In genomic region chrX:134542485-134542884, GRCh38 we compare ENCODE assay signal across 9 cellular contexts.
DNase-seq lines count a peak whose midpoint lies in the region; ATAC-seq and TF ChIP-seq lines count a peak whose summit lies in the region.
"Had no signal": no experiment of that assay in that cellular context is flagged by ENCODE, and none has a peak within 500 bp of the region (broad histone marks: within the 10 kb centered on the region; RNA-seq: fewer than 3 reads in every experiment).

No MANE protein-coding gene starts in this region.

- H3K4me1 ChIP-seq in A673 (ENCODE audit: insufficient read depth, low read length, poor library complexity, severe bottlenecking), result peaks cover 26% of the 10 kb centered on the region

- H3K9me3 Mint-ChIP-seq in natural killer cell treated with Interleukin-12 subunit alpha and Interleukin-12 subunit beta and Interleukin-15 and Interleukin-18, amount 100 ng/mL, for 72 hours, result no peaks in the 10 kb centered on the region
- H3K9me3 Mint-ChIP-seq: IgD-negative memory B cell had no signal

- no TSS peak for BruUV-seq in A673 (replicated peaks; lab: Mats Ljungman, UMichigan)

- no peaks in the 10 kb centered on the region for H3K36me3 Mint-ChIP-seq in T-helper 17 cell (ENCODE audit: low read depth)
- H3K36me3 Mint-ChIP-seq in natural killer cell treated with Interleukin-12 subunit alpha and Interleukin-12 subunit beta and Interleukin-15 and Interleukin-18, amount 100 ng/mL, for 72 hours, result no peaks in the 10 kb centered on the region
- H3K36me3 Mint-ChIP-seq: IgD-negative memory B cell had no signal

- no peak for TF ChIP-seq CTCF in A673 (conservative IDR thresholded peaks at IDR 0.05; ENCODE audit: low read depth, low read length)
- TF ChIP-seq CTCF in cardiac fibroblast (IDR thresholded peaks at IDR 0.05; ENCODE audit: low read depth, low read length), result no peak

- no peak overlapping the region for H3K27ac ChIP-seq in A673 (ENCODE audit: low read depth, low read length, poor library complexity, severe bottlenecking)

- no peaks in the 10 kb centered on the region for H3K27me3 ChIP-seq in A673 (replicated peaks; ENCODE audit: insufficient read depth, low read depth, low read length, poor library complexity)

- no peaks in the 10 kb centered on the region for H3K36me3 ChIP-seq in A673 (ENCODE audit: insufficient read depth, low read length, poor library complexity, severe bottlenecking)

- no peak overlapping the region for H3K27ac Mint-ChIP-seq in T-helper 17 cell
- H3K27ac Mint-ChIP-seq in natural killer cell treated with Interleukin-12 subunit alpha and Interleukin-12 subunit beta and Interleukin-15 and Interleukin-18, amount 100 ng/mL, for 72 hours, result no peak overlapping the region
- H3K27ac Mint-ChIP-seq: IgD-negative memory B cell had no signal

- H3K27me3 Mint-ChIP-seq in T-helper 17 cell, result peaks cover 4% of the 10 kb centered on the region
- H3K27me3 Mint-ChIP-seq in natural killer cell treated with Interleukin-12 subunit alpha and Interleukin-12 subunit beta and Interleukin-15 and Interleukin-18, amount 100 ng/mL, for 72 hours, result peaks cover 0 to 28% of the 10 kb centered on the region in 2 donors

- DNase-seq in A673 (ENCODE audit: low spot score) (peak; percentile 79), NCI-H2081 (lab: John Stamatoyannopoulos, UW) (peak; percentile 69 to 83), cardiac fibroblast (ENCODE audit: low read depth in 2 of 2) (peak; percentile 69 to 88), SK-N-DZ (ENCODE audit: low spot score) (no peak), T-helper 17 cell (no peak)
- no peak for DNase-seq in activated effector memory CD4-positive, alpha-beta T cell treated with anti-CD3 and anti-CD28 coated beads, Interleukin-2, amount 50 U/mL, for 16 hours
- DNase-seq in natural killer cell treated with Interleukin-12 subunit alpha and Interleukin-12 subunit beta and Interleukin-15 and Interleukin-18, amount 100 ng/mL, for 72 hours (ENCODE audit: low spot score), result no peak

- CTCF ChIA-PET in A673 (lab: Charles Lee), result no interaction called here

- POLR2A ChIA-PET in A673 (lab: Charles Lee; ENCODE audit: low non-redundant PET), result interaction anchor here (0.6 to 0.7 kb wide), 2 partner anchors 64 to 118 kb away, joined by 3 to 5 read pairs; no protein-coding TSS in a partner anchor

- H3K4me1 Mint-ChIP-seq in T-helper 17 cell, result no peaks in the 10 kb centered on the region
- H3K4me1 Mint-ChIP-seq in natural killer cell treated with Interleukin-12 subunit alpha and Interleukin-12 subunit beta and Interleukin-15 and Interleukin-18, amount 100 ng/mL, for 72 hours (ENCODE audit: low read depth in 2 of 2), result no peaks in the 10 kb centered on the region

- H3K9me3 ChIP-seq in A673 (ENCODE audit: low read depth, low read length, poor library complexity, severe bottlenecking) (no peaks in the 10 kb centered on the region), T-helper 17 cell (ENCODE audit: control insufficient read depth, low read length, poor library complexity, severe bottlenecking) (no peaks in the 10 kb centered on the region)

- intact Hi-C loops in A673 (cut with micrococcal nuclease; ENCODE audit: unreplicated experiment), result no loop called here

- H3K4me3 Mint-ChIP-seq in T-helper 17 cell, result no peak overlapping the region
- H3K4me3 Mint-ChIP-seq in natural killer cell treated with Interleukin-12 subunit alpha and Interleukin-12 subunit beta and Interleukin-15 and Interleukin-18, amount 100 ng/mL, for 72 hours, result no peak overlapping the region
- H3K4me3 Mint-ChIP-seq: IgD-negative memory B cell had no signal

- no peak overlapping the region for H3K4me3 ChIP-seq in A673 (ENCODE audit: low read depth, low read length, poor library complexity, severe bottlenecking)
- H3K4me3 ChIP-seq in cardiac fibroblast (replicated peaks in 1 of 2; ENCODE audit: low read depth in 2 of 2, low read length in 2 of 2), result no peak overlapping the region

- ATAC-seq in GM19351 (IDR thresholded peaks at IDR 0.05; ENCODE audit: unreplicated experiment), result peak; percentile 88
- no peak for ATAC-seq in T-helper 17 cell
- no peak for ATAC-seq in natural killer cell treated with Interleukin-12 subunit alpha and Interleukin-12 subunit beta and Interleukin-15 and Interleukin-18, amount 100 ng/mL, for 72 hours

Comparison
In these comparisons a context has a peak if more than half of its experiments do, and no peak if none do; other contexts are left out.
1. DNase-seq: peak in A673 (single experiment), NCI-H2081 (2 of 2) and cardiac fibroblast (2 of 2); none in activated effector memory CD4-positive, alpha-beta T cell treated with anti-CD3 and anti-CD28 coated beads, Interleukin-2, amount 50 U/mL, for 16 hours (single experiment), SK-N-DZ (single experiment), T-helper 17 cell (0 of 3) and natural killer cell treated with Interleukin-12 subunit alpha and Interleukin-12 subunit beta and Interleukin-15 and Interleukin-18, amount 100 ng/mL, for 72 hours (single experiment).